23 cellular contexts compared by ENCODE assay signal in the genomic region with DNA sequence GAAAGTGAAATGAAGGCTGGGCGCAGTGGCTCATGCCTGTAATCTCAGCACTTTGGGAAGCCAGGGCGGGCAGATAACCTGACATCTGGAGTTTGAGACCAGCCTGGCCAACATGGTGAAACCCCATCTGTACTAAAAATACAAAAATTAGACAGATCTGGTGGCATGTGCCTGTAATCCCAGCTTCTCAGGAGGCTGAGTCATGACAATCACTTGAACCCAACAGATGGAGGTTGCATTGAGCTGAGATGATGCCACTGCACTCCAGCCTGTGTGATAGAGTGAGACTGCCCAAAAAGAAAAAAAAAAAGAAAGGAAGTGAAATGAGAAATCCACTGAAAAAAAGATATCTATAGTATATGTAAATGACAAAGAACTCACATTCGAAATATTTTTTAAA.
"Had no signal": no experiment of that assay in that cellular context is flagged by ENCODE, and none has a peak within 500 bp of the region (broad histone marks: within the 10 kb centered on the region; RNA-seq: fewer than 3 reads in every experiment).

No MANE protein-coding gene starts in this region.

- H3K9me3 Mint-ChIP-seq: activated CD4-positive, alpha-beta memory T cell treated with anti-CD3 and anti-CD28 coated beads, Interleukin-2, amount 10 ng/mL, durations not matched to agents 7 days and 5 days; activated CD4-positive, alpha-beta T cell treated with anti-CD3 and anti-CD28 coated beads, Interleukin-2, amount 10 ng/mL, durations not matched to agents 7 days and 5 days; activated T-cell treated with anti-CD3 and anti-CD28 coated beads, Interleukin-2, amount 50 U/mL, for 24 hours had no signal

- H3K4me3 Mint-ChIP-seq: activated CD4-positive, alpha-beta memory T cell treated with anti-CD3 and anti-CD28 coated beads, Interleukin-2, amount 10 ng/mL, durations not matched to agents 7 days and 5 days; activated CD4-positive, alpha-beta T cell treated with anti-CD3 and anti-CD28 coated beads, Interleukin-2, amount 10 ng/mL, durations not matched to agents 7 days and 5 days; activated T-cell treated with anti-CD3 and anti-CD28 coated beads, Interleukin-2, amount 50 U/mL, for 24 hours; nephron had no signal

- DNase-seq: activated CD4-positive, alpha-beta memory T cell treated with anti-CD3 and anti-CD28 coated beads, Interleukin-2, amount 10 ng/mL, durations not matched to agents 7 days and 5 days; activated CD4-positive, alpha-beta T cell treated with anti-CD3 and anti-CD28 coated beads, Interleukin-2, amount 10 ng/mL, durations not matched to agents 7 days and 5 days; activated CD4-positive, CD25-positive, alpha-beta regulatory T cell treated with anti-CD3 and anti-CD28 coated beads, Interleukin-2, amount 50 U/mL, for 72 hours; activated CD8-positive, alpha-beta memory T cell treated with anti-CD3 and anti-CD28 coated beads, Interleukin-2, amount 50 U/mL, for 48 hours; activated gamma-delta T cell treated with Interleukin-2 at 50 U/mL for 16 hours; activated naive CD4-positive, alpha-beta T cell treated with anti-CD3 and anti-CD28 coated beads, Interleukin-2, amount 50 U/mL, for 16 hours; activated T-cell treated with anti-CD3 and anti-CD28 coated beads, Interleukin-2, amount 50 U/mL, for 24 hours; amniotic stem cell; brain microvascular endothelial cell; foreskin keratinocyte; kidney glomerular epithelial cell; lower lobe of right lung; mesenchymal stem cell; posterior cingulate gyrus; right cardiac atrium; spleen; stimulated activated naive CD4-positive, alpha-beta T cell; T-helper 9 cell; tibial artery; upper lobe of right lung; WERI-Rb-1 had no signal

- H3K4me3 ChIP-seq: lower lobe of right lung, spleen, suprapubic skin, tibial artery, upper lobe of right lung had no signal

- H3K27me3 ChIP-seq: brain microvascular endothelial cell, foreskin keratinocyte, spleen, suprapubic skin, tibial artery, upper lobe of right lung had no signal

- H3K4me1 Mint-ChIP-seq: activated CD4-positive, alpha-beta memory T cell treated with anti-CD3 and anti-CD28 coated beads, Interleukin-2, amount 10 ng/mL, durations not matched to agents 7 days and 5 days; activated CD4-positive, alpha-beta T cell treated with anti-CD3 and anti-CD28 coated beads, Interleukin-2, amount 10 ng/mL, durations not matched to agents 7 days and 5 days; nephron had no signal

- H3K27me3 Mint-ChIP-seq: activated T-cell treated with anti-CD3 and anti-CD28 coated beads, Interleukin-2, amount 50 U/mL, for 24 hours had no signal

- H3K36me3 ChIP-seq: brain microvascular endothelial cell, lower lobe of right lung, spleen, suprapubic skin, tibial artery, upper lobe of right lung, WERI-Rb-1 had no signal

- H3K9me3 ChIP-seq: lower lobe of right lung, suprapubic skin had no signal

- H3K4me1 ChIP-seq: foreskin keratinocyte, lower lobe of right lung, spleen, suprapubic skin, tibial artery, upper lobe of right lung had no signal

- H3K27ac ChIP-seq: brain microvascular endothelial cell, foreskin keratinocyte, lower lobe of right lung, spleen, suprapubic skin, tibial artery, upper lobe of right lung, WERI-Rb-1 had no signal

- H3K27ac Mint-ChIP-seq: activated CD4-positive, alpha-beta memory T cell treated with anti-CD3 and anti-CD28 coated beads, Interleukin-2, amount 10 ng/mL, durations not matched to agents 7 days and 5 days; activated CD4-positive, alpha-beta T cell treated with anti-CD3 and anti-CD28 coated beads, Interleukin-2, amount 10 ng/mL, durations not matched to agents 7 days and 5 days; activated T-cell treated with anti-CD3 and anti-CD28 coated beads, Interleukin-2, amount 50 U/mL, for 24 hours; nephron had no signal
